11 cellular contexts compared by ENCODE assay signal in genomic region chr1:156100205-156100995, GRCh38. TPM values are rescaled to one million over a fixed set of nuclear protein-coding genes. Genes with fewer than 3 reads are reported as not detected.
DNase-seq lines count a peak whose midpoint lies in the region; ATAC-seq and TF ChIP-seq lines count a peak whose summit lies in the region.
"Had no signal": no experiment of that assay in that cellular context is flagged by ENCODE, and none has a peak within 500 bp of the region (broad histone marks: within the 10 kb centered on the region; RNA-seq: fewer than 3 reads in every experiment).

No MANE protein-coding gene starts in this region.

- H3K4me2 ChIP-seq in neural progenitor cell, result no peak overlapping the region

- intact Hi-C loops in dendritic cell treated with granulocyte-macrophage colony-stimulating factor and Interleukin-4, amounts not matched to agents 40 ng/mL and 50 ng/mL, for 4 days (cut with micrococcal nuclease), result no loop called here

- H3K4me1 ChIP-seq in neural progenitor cell, result peaks cover 39% of the 10 kb centered on the region

- no peak for TF ChIP-seq CTCF in neural progenitor cell (IDR thresholded peaks at IDR 0.05)
- TF ChIP-seq CTCF in GM20000 (IDR thresholded peaks at IDR 0.05; ENCODE audit: extremely low read depth, missing control alignments), result no peak

- DNase-seq in ELR (ENCODE audit: low read depth), result peak; percentile 39
- peak; percentile 71 for DNase-seq in NCI-H2029 treated with DMSO at 0.1 percent for 48 hours (lab: John Stamatoyannopoulos, UW)
- DNase-seq in neural progenitor cell (ENCODE audit: low spot score), result no peak
- DNase-seq in GM20000 (ENCODE audit: low spot score), result no peak
- DNase-seq in SW 1271 (lab: John Stamatoyannopoulos, UW), result no peak

- H3K36me3 ChIP-seq in neural progenitor cell, result no peaks in the 10 kb centered on the region

- peaks cover 100% of the 10 kb centered on the region for H4K20me1 ChIP-seq in neural progenitor cell (ENCODE audit: low read depth)

- H3K27ac Mint-ChIP-seq in dendritic cell treated with granulocyte-macrophage colony-stimulating factor and Interleukin-4, amounts not matched to agents 40 ng/mL and 50 ng/mL, for 4 days, result peak overlapping the region; percentile 53
- H3K27ac Mint-ChIP-seq in neural progenitor cell, result peak overlapping the region; percentile 64

- H2AFZ ChIP-seq in neural progenitor cell (replicated peaks), result no peak overlapping the region

- no peaks in the 10 kb centered on the region for H3K27me3 ChIP-seq in neural progenitor cell

- no peak overlapping the region for H3K9ac ChIP-seq in neural progenitor cell

- peaks cover 49% of the 10 kb centered on the region for H3K27me3 Mint-ChIP-seq in dendritic cell treated with granulocyte-macrophage colony-stimulating factor and Interleukin-4, amounts not matched to agents 40 ng/mL and 50 ng/mL, for 4 days
- peaks cover 5% of the 10 kb centered on the region for H3K27me3 Mint-ChIP-seq in neural progenitor cell (ENCODE audit: insufficient read depth, low read depth)
- H3K27me3 Mint-ChIP-seq: activated naive CD8-positive, alpha-beta T cell had no signal

- no peaks in the 10 kb centered on the region for H3K9me3 Mint-ChIP-seq in dendritic cell treated with granulocyte-macrophage colony-stimulating factor and Interleukin-4, amounts not matched to agents 40 ng/mL and 50 ng/mL, for 4 days
- H3K9me3 Mint-ChIP-seq in neural progenitor cell, result no peaks in the 10 kb centered on the region

- H3K4me3 Mint-ChIP-seq in dendritic cell treated with granulocyte-macrophage colony-stimulating factor and Interleukin-4, amounts not matched to agents 40 ng/mL and 50 ng/mL, for 4 days, result no peak overlapping the region
- no peak overlapping the region for H3K4me3 Mint-ChIP-seq in neural progenitor cell
- H3K4me3 Mint-ChIP-seq: activated naive CD8-positive, alpha-beta T cell had no signal

- peaks cover 51% of the 10 kb centered on the region for H3F3A ChIP-seq in neural progenitor cell (ENCODE audit: low read depth)

- ATAC-seq in HG03108 (IDR thresholded peaks at IDR 0.05; ENCODE audit: unreplicated experiment), result no peak
- ATAC-seq in GM21515 (IDR thresholded peaks at IDR 0.05; ENCODE audit: unreplicated experiment), result no peak

- no peak overlapping the region for H3K27ac ChIP-seq in neural progenitor cell
- H3K27ac ChIP-seq: VCaP had no signal

- peaks cover 81% of the 10 kb centered on the region for H3K79me2 ChIP-seq in neural progenitor cell (ENCODE audit: low read depth)

- no peak overlapping the region for H3K4me3 ChIP-seq in neural progenitor cell

- H3K9me3 ChIP-seq in neural progenitor cell (ENCODE audit: low read depth), result no peaks in the 10 kb centered on the region

- peaks cover 57% of the 10 kb centered on the region for H3K36me3 Mint-ChIP-seq in dendritic cell treated with granulocyte-macrophage colony-stimulating factor and Interleukin-4, amounts not matched to agents 40 ng/mL and 50 ng/mL, for 4 days (ENCODE audit: low read depth)
- H3K36me3 Mint-ChIP-seq in neural progenitor cell, result peaks cover 35% of the 10 kb centered on the region
- H3K36me3 Mint-ChIP-seq: activated naive CD8-positive, alpha-beta T cell had no signal

- H3K4me1 Mint-ChIP-seq in dendritic cell treated with granulocyte-macrophage colony-stimulating factor and Interleukin-4, amounts not matched to agents 40 ng/mL and 50 ng/mL, for 4 days (ENCODE audit: low read depth), result peaks cover 86% of the 10 kb centered on the region
- peaks cover 70% of the 10 kb centered on the region for H3K4me1 Mint-ChIP-seq in neural progenitor cell

RNA-seq across cellular contexts. Expression of gene LMNA, which starts 14.1 kb away (rescaled TPM):
- total RNA-seq in neural progenitor cell (ENCODE audit: low replicate concordance), result 20.5 and 35.8 TPM in 2 replicates

RNA-seq across cellular contexts. Expression of gene MEX3A, which starts 18.1 kb away (rescaled TPM):
- 32.2 and 62.6 TPM in 2 replicates for total RNA-seq in neural progenitor cell (ENCODE audit: low replicate concordance)

RNA-seq across cellular contexts. Expression of gene RAB25, which starts 39.4 kb away (rescaled TPM):
- total RNA-seq in neural progenitor cell (ENCODE audit: low replicate concordance), result 2.4 and 7.7 TPM in 2 replicates
- total RNA-seq: posterior vena cava had no signal

RNA-seq across cellular contexts. Expression of gene LAMTOR2, which starts 45.8 kb away (rescaled TPM):
- total RNA-seq in neural progenitor cell (ENCODE audit: low replicate concordance), result 29.4 and 50.6 TPM in 2 replicates

RNA-seq across cellular contexts. Expression of gene UBQLN4, which starts 46.8 kb away (rescaled TPM):
- total RNA-seq in neural progenitor cell (ENCODE audit: low replicate concordance), result 43.7 and 64.9 TPM in 2 replicates

Comparison
In these comparisons a context has a peak if more than half of its experiments do, and no peak if none do; other contexts are left out.
1. DNase-seq: peak in ELR (single experiment) and NCI-H2029 treated with DMSO at 0.1 percent for 48 hours (single experiment); none in neural progenitor cell (single experiment), GM20000 (single experiment) and SW 1271 (0 of 2).